ENCODE assay signal across 8 cellular contexts in genomic region chr11:118436639-118437045, GRCh38. TPM values are rescaled to one million over a fixed set of nuclear protein-coding genes. Genes with fewer than 3 reads are reported as not detected.
DNase-seq lines count a peak whose midpoint lies in the region; ATAC-seq and TF ChIP-seq lines count a peak whose summit lies in the region.

No MANE protein-coding gene starts in this region.

- ATAC-seq in HG03469 (IDR thresholded peaks at IDR 0.05; ENCODE audit: unreplicated experiment): peak; percentile 2
- ATAC-seq in GM18858 (IDR thresholded peaks at IDR 0.05; ENCODE audit: unreplicated experiment): no peak

- no peaks in the 10 kb centered on the region for H3K27me3 Mint-ChIP-seq in activated CD4-positive, alpha-beta memory T cell treated with anti-CD3 and anti-CD28 coated beads for 36 hours
- no peaks in the 10 kb centered on the region for H3K27me3 Mint-ChIP-seq in osteocyte (ENCODE audit: unreplicated experiment)

- H3K9me3 Mint-ChIP-seq in activated CD4-positive, alpha-beta memory T cell treated with anti-CD3 and anti-CD28 coated beads for 36 hours: no peaks in the 10 kb centered on the region
- no peaks in the 10 kb centered on the region for H3K9me3 Mint-ChIP-seq in osteocyte (ENCODE audit: unreplicated experiment)

- peak overlapping the region; percentile 91 for H3K4me3 Mint-ChIP-seq in activated CD4-positive, alpha-beta memory T cell treated with anti-CD3 and anti-CD28 coated beads for 36 hours
- H3K4me3 Mint-ChIP-seq in osteocyte (ENCODE audit: unreplicated experiment): peak overlapping the region; percentile 89

- POLR2A ChIA-PET in activated CD4-positive, alpha-beta memory T cell treated with anti-CD3 and anti-CD28 coated beads for 36 hours (lab: Charles Lee): interaction anchor here (0.6 to 3.1 kb wide), 8 partner anchors 12 to 442 kb away, joined by 3 to 19 read pairs (median 4); partner anchors contain the start of gene ATP5MG

- CTCF ChIA-PET in activated CD4-positive, alpha-beta memory T cell treated with anti-CD3 and anti-CD28 coated beads for 36 hours (lab: Charles Lee): interaction anchor here (1.0 to 1.5 kb wide), 2 partner anchors 12 to 185 kb away, joined by 3 to 5 read pairs; partner anchors contain the start of gene MPZL3

- peak overlapping the region; percentile 97 for H3K27ac Mint-ChIP-seq in activated CD4-positive, alpha-beta memory T cell treated with anti-CD3 and anti-CD28 coated beads for 36 hours
- no peak overlapping the region for H3K27ac Mint-ChIP-seq in osteocyte (ENCODE audit: unreplicated experiment)

- peak overlapping the region; percentile 71 for H3K4me3 ChIP-seq in fibroblast of pulmonary artery (replicated peaks; ENCODE audit: low read depth, low read length)

- peaks cover 14% of the 10 kb centered on the region for H3K36me3 Mint-ChIP-seq in activated CD4-positive, alpha-beta memory T cell treated with anti-CD3 and anti-CD28 coated beads for 36 hours
- peaks cover 4% of the 10 kb centered on the region for H3K36me3 Mint-ChIP-seq in osteocyte (ENCODE audit: unreplicated experiment)

- peak; percentile 4 to 21 for DNase-seq in stimulated activated CD4-positive, alpha-beta T cell treated with anti-CD3 and anti-CD28 coated beads, Interleukin-12 subunit alpha, Interleukin-12 subunit beta, amount 100 ng/mL, for 24 hours (ENCODE audit: low read depth in 2 of 2)
- no peak for DNase-seq in stimulated activated CD4-positive, alpha-beta T cell treated with anti-CD3 and anti-CD28 coated beads, Interleukin-12 subunit alpha, Interleukin-12 subunit beta, amount 100 ng/mL, for 4 hours
- DNase-seq in activated CD4-positive, alpha-beta memory T cell treated with anti-CD3 and anti-CD28 coated beads for 36 hours: peak; percentile 64
- DNase-seq in fibroblast of pulmonary artery (ENCODE audit: low read depth): no peak
- DNase-seq in osteocyte (ENCODE audit: extremely low spot score, unreplicated experiment): no peak
- DNase-seq in NCI-H1048 (lab: John Stamatoyannopoulos, UW): no peak

- no peak for TF ChIP-seq CTCF in fibroblast of pulmonary artery (IDR thresholded peaks at IDR 0.05; ENCODE audit: low read length, missing control alignments)
- no peak for TF ChIP-seq CTCF in osteocyte (IDR thresholded peaks at IDR 0.05)

- H3K4me1 Mint-ChIP-seq in activated CD4-positive, alpha-beta memory T cell treated with anti-CD3 and anti-CD28 coated beads for 36 hours (ENCODE audit: low read depth): peaks cover 43% of the 10 kb centered on the region
- H3K4me1 Mint-ChIP-seq in osteocyte (ENCODE audit: unreplicated experiment): peaks cover 52% of the 10 kb centered on the region

- intact Hi-C loops in activated CD4-positive, alpha-beta memory T cell treated with anti-CD3 and anti-CD28 coated beads for 36 hours (cut with micrococcal nuclease): loop anchor here (2.0 to 10.0 kb wide), 5 partner anchors 132 to 449 kb away; partner anchors contain the start of genes ARCN1, CD3E and IL10RA

RNA-seq across cellular contexts. Expression of gene KMT2A, which starts 0.3 kb away (rescaled TPM):
- total RNA-seq in activated CD4-positive, alpha-beta memory T cell treated with anti-CD3 and anti-CD28 coated beads for 36 hours: 10 to 100 TPM; 61.5 to 72.4 TPM
- 56.8 and 62.6 TPM in 2 replicates for total RNA-seq in osteocyte

RNA-seq across cellular contexts. Expression of gene ATP5MG, which starts 35.2 kb away (rescaled TPM):
- 100 to 1,000 TPM; 298 to 306 TPM for total RNA-seq in activated CD4-positive, alpha-beta memory T cell treated with anti-CD3 and anti-CD28 coated beads for 36 hours
- 142 and 171 TPM in 2 replicates for total RNA-seq in osteocyte

Comparison
In these comparisons a context has a peak if more than half of its experiments do, and no peak if none do; other contexts are left out.
1. DNase-seq: peak in stimulated activated CD4-positive, alpha-beta T cell treated with anti-CD3 and anti-CD28 coated beads, Interleukin-12 subunit alpha, Interleukin-12 subunit beta, amount 100 ng/mL, for 24 hours (2 of 2) and activated CD4-positive, alpha-beta memory T cell treated with anti-CD3 and anti-CD28 coated beads for 36 hours (single experiment); none in stimulated activated CD4-positive, alpha-beta T cell treated with anti-CD3 and anti-CD28 coated beads, Interleukin-12 subunit alpha, Interleukin-12 subunit beta, amount 100 ng/mL, for 4 hours (single experiment), fibroblast of pulmonary artery (single experiment), osteocyte (single experiment) and NCI-H1048 (single experiment).